ENCODE assay signal across 19 cellular contexts in genomic region chr7:21869785-21870402, GRCh38.
DNase-seq lines count a peak whose midpoint lies in the region; ATAC-seq and TF ChIP-seq lines count a peak whose summit lies in the region.
"Had no signal": no experiment of that assay in that cellular context is flagged by ENCODE, and none has a peak within 500 bp of the region (broad histone marks: within the 10 kb centered on the region; RNA-seq: fewer than 3 reads in every experiment).

No MANE protein-coding gene starts in this region.

- WGBS in mesenchymal stem cell = 66% methylated on average over 5 of the region's 5 CpGs
- 70% methylated on average over 5 of the region's 5 CpGs for WGBS in prostate gland

- DNase-seq in ELR (ENCODE audit: low read depth) (peak; percentile 12), M059J (ENCODE audit: low read depth) (peak; percentile 44), cerebellar cortex (ENCODE audit: low spot score) (peak; percentile 22), mesenchymal stem cell (peak; percentile 27), prostate gland (ENCODE audit: low spot score) (no peak)
- DNase-seq: activated B cell treated with CpG ODN at 0.5 μM for 24 hours; activated CD8-positive, alpha-beta memory T cell treated with anti-CD3 and anti-CD28 coated beads, Interleukin-2, amount 50 U/mL, for 4 hours; activated naive CD4-positive, alpha-beta T cell treated with anti-CD3 and anti-CD28 coated beads, Interleukin-2, amount 10 ng/mL, durations not matched to agents 7 days and 5 days; glutamatergic neuron; naive B cell; NCI-H1105; stimulated activated CD4-positive, alpha-beta T cell treated with anti-CD3 and anti-CD28 coated beads, Interleukin-4, amount 100 ng/mL, for 1 hour; SW 1271 had no signal

- TF ChIP-seq CTCF in prostate gland (IDR thresholded peaks at IDR 0.05) = no peak

- TF ChIP-seq POLR2A in prostate gland (IDR thresholded peaks at IDR 0.05) = no peak

- no peak overlapping the region for H2BK5ac ChIP-seq in mesenchymal stem cell (ENCODE audit: low read depth, low read length, poor library complexity, severe bottlenecking)

- H2BK15ac ChIP-seq in mesenchymal stem cell (ENCODE audit: low read depth, poor library complexity, severe bottlenecking) = no peak overlapping the region

- no peak overlapping the region for H3K18ac ChIP-seq in mesenchymal stem cell (ENCODE audit: low read depth in 1 of 2, low read length in 2 of 2)

- no peaks in the 10 kb centered on the region for H3K27me3 ChIP-seq in mesenchymal stem cell (ENCODE audit: control insufficient read depth in 1 of 2, insufficient read depth in 1 of 2, low read length in 2 of 2)
- H3K27me3 ChIP-seq in prostate gland (replicated peaks; ENCODE audit: insufficient read depth) = no peaks in the 10 kb centered on the region
- H3K27me3 ChIP-seq: tibial nerve had no signal

- H3K27ac ChIP-seq in mesenchymal stem cell (ENCODE audit: low read length, poor library complexity, severe bottlenecking) (no peak overlapping the region), prostate gland (no peak overlapping the region)
- H3K27ac ChIP-seq: C4-2B, tibial nerve had no signal

- H2AK5ac ChIP-seq in mesenchymal stem cell (ENCODE audit: low read length, severe bottlenecking) = no peak overlapping the region

- no peaks in the 10 kb centered on the region for H3K36me3 ChIP-seq in mesenchymal stem cell (ENCODE audit: control insufficient read depth in 1 of 2, insufficient read depth in 2 of 2, low read depth in 1 of 2, low read length in 2 of 2)
- H3K36me3 ChIP-seq in prostate gland = no peaks in the 10 kb centered on the region
- H3K36me3 ChIP-seq: tibial nerve had no signal

- no peak overlapping the region for H2BK12ac ChIP-seq in mesenchymal stem cell (ENCODE audit: low read length in 2 of 2)

- no peak overlapping the region for H3K4me2 ChIP-seq in mesenchymal stem cell (ENCODE audit: low read length, poor library complexity, severe bottlenecking)

- no peak overlapping the region for H3K23ac ChIP-seq in mesenchymal stem cell (ENCODE audit: low read length in 2 of 2)

- H2BK120ac ChIP-seq in mesenchymal stem cell (ENCODE audit: low read depth, low read length) = no peak overlapping the region

- no peak overlapping the region for H3K9ac ChIP-seq in mesenchymal stem cell (ENCODE audit: low read length)

- H3K4ac ChIP-seq in mesenchymal stem cell (ENCODE audit: low read depth in 1 of 2, low read length in 2 of 2) = no peak overlapping the region

- H3K9me3 ChIP-seq in mesenchymal stem cell (ENCODE audit: control insufficient read depth, low read length) = no peaks in the 10 kb centered on the region
- no peaks in the 10 kb centered on the region for H3K9me3 ChIP-seq in prostate gland
- H3K9me3 ChIP-seq: tibial nerve had no signal

- H3K4me3 ChIP-seq in mesenchymal stem cell (ENCODE audit: insufficient read depth in 1 of 2, low read depth in 1 of 2, low read length in 2 of 2) (no peak overlapping the region), prostate gland (no peak overlapping the region)
- H3K4me3 ChIP-seq: tibial nerve had no signal

- no peak overlapping the region for H4K8ac ChIP-seq in mesenchymal stem cell (ENCODE audit: low read length)

- ATAC-seq in GM21381 (IDR thresholded peaks at IDR 0.05; ENCODE audit: unreplicated experiment) (no peak), GM18861 (IDR thresholded peaks at IDR 0.05; ENCODE audit: unreplicated experiment) (no peak), HG03469 (IDR thresholded peaks at IDR 0.05; ENCODE audit: unreplicated experiment) (no peak)
- ATAC-seq: left lobe of liver had no signal

- no peak overlapping the region for H2AFZ ChIP-seq in mesenchymal stem cell (ENCODE audit: low read depth, low read length)

- no peak overlapping the region for H4K91ac ChIP-seq in mesenchymal stem cell (ENCODE audit: low read length)

- intact Hi-C loops in prostate gland (cut with DNase I) = no loop called here

- no peak overlapping the region for H3K14ac ChIP-seq in mesenchymal stem cell (ENCODE audit: low read length in 2 of 2)

- H3K4me1 ChIP-seq in mesenchymal stem cell (ENCODE audit: control insufficient read depth, insufficient read depth, low read depth, low read length) (peaks cover 4% of the 10 kb centered on the region), prostate gland (replicated peaks) (no peaks in the 10 kb centered on the region)
- H3K4me1 ChIP-seq: tibial nerve had no signal

- no peaks in the 10 kb centered on the region for H3K79me1 ChIP-seq in mesenchymal stem cell (replicated peaks; ENCODE audit: low read length, poor library complexity, severe bottlenecking)
